ENCODE assay signal across 24 cellular contexts in genomic region chr4:88035292-88035691, GRCh38. TPM values are rescaled to one million over a fixed set of nuclear protein-coding genes. Genes with fewer than 3 reads are reported as not detected.
"Had no signal": no experiment of that assay in that cellular context is flagged by ENCODE, and none has a peak within 500 bp of the region (broad histone marks: within the 10 kb centered on the region; RNA-seq: fewer than 3 reads in every experiment).

No MANE protein-coding gene starts in this region.

- H3K27me3 Mint-ChIP-seq: dendritic cell treated with granulocyte-macrophage colony-stimulating factor and Interleukin-4, amounts not matched to agents 40 ng/mL and 50 ng/mL, for 4 days; effector memory CD8-positive, alpha-beta T cell; memory B cell; stimulated activated memory B cell treated with anti-CD40 and anti-IgM and Interleukin-4, amounts not matched to agents 10 μg/mL and 1 μg/mL and 100 μg/mL, for 72 hours had no signal

- H3K9me3 Mint-ChIP-seq: dendritic cell treated with granulocyte-macrophage colony-stimulating factor and Interleukin-4, amounts not matched to agents 40 ng/mL and 50 ng/mL, for 4 days; effector memory CD8-positive, alpha-beta T cell; memory B cell; mesothelial cell of epicardium; natural killer cell; neural crest cell; stimulated activated memory B cell treated with anti-CD40 and anti-IgM and Interleukin-4, amounts not matched to agents 10 μg/mL and 1 μg/mL and 100 μg/mL, for 72 hours had no signal

- ATAC-seq: effector memory CD8-positive, alpha-beta T cell; left cardiac atrium; lower lobe of right lung; natural killer cell; sciatic nerve; stimulated activated memory B cell treated with anti-CD40 and anti-IgM and Interleukin-4, amounts not matched to agents 10 μg/mL and 1 μg/mL and 100 μg/mL, for 72 hours had no signal

- H3K4me3 ChIP-seq: hepatocyte, left ventricle myocardium inferior, lower lobe of right lung, spleen had no signal

- H3K27ac Mint-ChIP-seq: dendritic cell treated with granulocyte-macrophage colony-stimulating factor and Interleukin-4, amounts not matched to agents 40 ng/mL and 50 ng/mL, for 4 days; effector memory CD8-positive, alpha-beta T cell; memory B cell; mesothelial cell of epicardium; stimulated activated memory B cell treated with anti-CD40 and anti-IgM and Interleukin-4, amounts not matched to agents 10 μg/mL and 1 μg/mL and 100 μg/mL, for 72 hours had no signal

- H3K4me2 ChIP-seq: hepatocyte had no signal

- H3K27ac ChIP-seq: hepatocyte, left ventricle myocardium inferior, lower lobe of right lung, spleen had no signal

- H3K79me2 ChIP-seq: hepatocyte had no signal

- H3K27me3 ChIP-seq: hepatocyte, spleen had no signal

- DNase-seq: effector memory CD8-positive, alpha-beta T cell; erythroblast; foreskin melanocyte; head of caudate nucleus; kidney; left cardiac atrium; left ventricle myocardium inferior; lower lobe of right lung; natural killer cell; posterior cingulate gyrus; spleen; stimulated activated CD4-positive, alpha-beta T cell treated with anti-CD3 and anti-CD28 coated beads, Interleukin-15, amount 100 ng/mL, for 24 hours; stimulated activated CD4-positive, alpha-beta T cell treated with anti-CD3 and anti-CD28 coated beads, Interleukin-1b, Interleukin-23, amount 100 ng/mL, for 48 hours; stimulated activated CD4-positive, alpha-beta T cell treated with anti-CD3 and anti-CD28 coated beads, Interleukin-4, amount 100 ng/mL, for 24 hours; trophoblast cell had no signal

- H2AFZ ChIP-seq: hepatocyte had no signal

- H3K4me1 ChIP-seq: left ventricle myocardium inferior, lower lobe of right lung, spleen had no signal

- H3K4me3 Mint-ChIP-seq: dendritic cell treated with granulocyte-macrophage colony-stimulating factor and Interleukin-4, amounts not matched to agents 40 ng/mL and 50 ng/mL, for 4 days; effector memory CD8-positive, alpha-beta T cell; memory B cell; mesothelial cell of epicardium; natural killer cell; neural crest cell; stimulated activated memory B cell treated with anti-CD40 and anti-IgM and Interleukin-4, amounts not matched to agents 10 μg/mL and 1 μg/mL and 100 μg/mL, for 72 hours had no signal

- H3K4me1 Mint-ChIP-seq: memory B cell; mesothelial cell of epicardium; neural crest cell; stimulated activated memory B cell treated with anti-CD40 and anti-IgM and Interleukin-4, amounts not matched to agents 10 μg/mL and 1 μg/mL and 100 μg/mL, for 72 hours had no signal

RNA-seq across cellular contexts. Expression of gene SPP1, which starts 59.8 kb away (rescaled TPM):
- total RNA-seq: myocyte, natural killer cell, pulmonary artery endothelial cell had no signal
